In the genomic region with DNA sequence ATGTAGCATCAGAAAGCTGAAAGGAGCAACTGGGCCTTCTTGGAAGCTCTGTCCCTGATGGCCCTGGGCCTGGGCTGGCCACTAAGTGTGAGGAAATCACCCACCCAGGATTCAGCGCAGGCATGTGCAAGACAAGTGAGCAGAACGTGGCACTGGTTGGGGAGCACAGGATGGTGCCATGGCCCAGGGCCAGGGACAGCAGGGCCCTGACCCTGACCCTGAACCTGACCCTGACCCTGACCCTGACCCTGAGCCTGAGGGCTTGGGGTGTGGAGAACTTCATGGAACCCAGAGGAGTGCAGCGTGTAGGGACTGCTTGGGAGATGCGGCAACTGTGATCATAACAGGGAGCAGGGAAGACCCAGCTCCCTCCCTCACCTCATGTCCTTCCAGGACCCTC, we compare ENCODE assay signal across 17 cellular contexts. TPM values are rescaled to one million over a fixed set of nuclear protein-coding genes. Genes with fewer than 3 reads are reported as not detected.
DNase-seq lines count a peak whose midpoint lies in the region; ATAC-seq and TF ChIP-seq lines count a peak whose summit lies in the region.
"Had no signal": no experiment of that assay in that cellular context is flagged by ENCODE, and none has a peak within 500 bp of the region (broad histone marks: within the 10 kb centered on the region; RNA-seq: fewer than 3 reads in every experiment).

No MANE protein-coding gene starts in this region.

- WGBS in liver, result 48% methylated on average over 4 of the region's 4 CpGs

- H3K9ac ChIP-seq in liver (ENCODE audit: low read depth in 1 of 2, low read length in 2 of 2), result no peak overlapping the region
- H3K9ac ChIP-seq: BLaER1 had no signal

- H3K4me1 ChIP-seq in liver (ENCODE audit: control insufficient read depth in 4 of 4, insufficient read depth in 4 of 4, low read length in 3 of 4) (peaks cover 12 to 65% (median 38%) of the 10 kb centered on the region in 4 donors), mucosa of descending colon (ENCODE audit: low read depth) (peaks cover under 1% of the 10 kb centered on the region)
- H3K4me1 ChIP-seq: BLaER1 had no signal

- H3K36me3 Mint-ChIP-seq in natural killer cell treated with Interleukin-12 subunit alpha and Interleukin-12 subunit beta and Interleukin-15 and Interleukin-18, amount 100 ng/mL, for 72 hours, result no peaks in the 10 kb centered on the region
- H3K36me3 Mint-ChIP-seq in natural killer cell, result no peaks in the 10 kb centered on the region
- no peaks in the 10 kb centered on the region for H3K36me3 Mint-ChIP-seq in stimulated activated effector memory CD8-positive, alpha-beta T cell treated with anti-CD3 and anti-CD28 coated beads, Interleukin-12 subunit alpha, Interleukin-12 subunit beta, amount 100 ng/mL, for 72 hours
- H3K36me3 Mint-ChIP-seq in glutamatergic neuron (ENCODE audit: unreplicated experiment), result peaks cover 10% of the 10 kb centered on the region
- H3K36me3 Mint-ChIP-seq: CD14-positive monocyte; CD4-positive, alpha-beta memory T cell had no signal

- intact Hi-C loops in natural killer cell (cut with micrococcal nuclease), result no loop called here
- intact Hi-C loops in mucosa of descending colon (cut with DNase I, micrococcal nuclease), result no loop called here

- DNase-seq in natural killer cell treated with Interleukin-12 subunit alpha and Interleukin-12 subunit beta and Interleukin-15 and Interleukin-18, amount 100 ng/mL, for 72 hours (ENCODE audit: low spot score), result no peak
- DNase-seq in natural killer cell, result no peak
- no peak for DNase-seq in stimulated activated effector memory CD8-positive, alpha-beta T cell treated with anti-CD3 and anti-CD28 coated beads, Interleukin-12 subunit alpha, Interleukin-12 subunit beta, amount 100 ng/mL, for 72 hours (ENCODE audit: low spot score in 2 of 2)
- no peak for DNase-seq in HCEC 1CT
- no peak for DNase-seq in glutamatergic neuron
- DNase-seq in mucosa of descending colon, result no peak
- DNase-seq: 8988T; CD4-positive, alpha-beta memory T cell; DMS153; DMS79; GF-D8; GOT3; H7 had no signal

- peaks cover 0 to 2% (median 0%) of the 10 kb centered on the region in 4 donors for H3K36me3 ChIP-seq in liver (ENCODE audit: control insufficient read depth in 4 of 4, insufficient read depth in 3 of 4, low read depth in 1 of 4, low read length in 3 of 4)
- H3K36me3 ChIP-seq in mucosa of descending colon (ENCODE audit: low read depth), result no peaks in the 10 kb centered on the region
- H3K36me3 ChIP-seq: BLaER1 had no signal

- peaks cover 21 to 36% of the 10 kb centered on the region in 2 donors for H3K27me3 Mint-ChIP-seq in natural killer cell treated with Interleukin-12 subunit alpha and Interleukin-12 subunit beta and Interleukin-15 and Interleukin-18, amount 100 ng/mL, for 72 hours
- peaks cover 25 to 32% of the 10 kb centered on the region in 2 donors for H3K27me3 Mint-ChIP-seq in natural killer cell (ENCODE audit: low read depth in 2 of 2)
- peaks cover 11% of the 10 kb centered on the region for H3K27me3 Mint-ChIP-seq in glutamatergic neuron (ENCODE audit: unreplicated experiment)

- no peaks in the 10 kb centered on the region for H3K4me1 Mint-ChIP-seq in natural killer cell treated with Interleukin-12 subunit alpha and Interleukin-12 subunit beta and Interleukin-15 and Interleukin-18, amount 100 ng/mL, for 72 hours (ENCODE audit: low read depth in 2 of 2)
- H3K4me1 Mint-ChIP-seq in natural killer cell, result peaks cover 0 to 5% of the 10 kb centered on the region in 2 donors
- H3K4me1 Mint-ChIP-seq in stimulated activated effector memory CD8-positive, alpha-beta T cell treated with anti-CD3 and anti-CD28 coated beads, Interleukin-12 subunit alpha, Interleukin-12 subunit beta, amount 100 ng/mL, for 72 hours, result peaks cover 1% of the 10 kb centered on the region
- peaks cover 2% of the 10 kb centered on the region for H3K4me1 Mint-ChIP-seq in glutamatergic neuron (ENCODE audit: low read depth, unreplicated experiment)
- H3K4me1 Mint-ChIP-seq: CD14-positive monocyte had no signal

- H3K9me3 Mint-ChIP-seq in natural killer cell treated with Interleukin-12 subunit alpha and Interleukin-12 subunit beta and Interleukin-15 and Interleukin-18, amount 100 ng/mL, for 72 hours, result no peaks in the 10 kb centered on the region
- H3K9me3 Mint-ChIP-seq in natural killer cell (no peaks in the 10 kb centered on the region), glutamatergic neuron (ENCODE audit: unreplicated experiment) (peaks cover 7% of the 10 kb centered on the region)
- no peaks in the 10 kb centered on the region for H3K9me3 Mint-ChIP-seq in stimulated activated effector memory CD8-positive, alpha-beta T cell treated with anti-CD3 and anti-CD28 coated beads, Interleukin-12 subunit alpha, Interleukin-12 subunit beta, amount 100 ng/mL, for 72 hours

- H3K9me3 ChIP-seq in liver (ENCODE audit: control insufficient read depth in 4 of 4, low read length in 3 of 4), result no peaks in the 10 kb centered on the region
- no peaks in the 10 kb centered on the region for H3K9me3 ChIP-seq in mucosa of descending colon
- H3K9me3 ChIP-seq: BLaER1 had no signal

- no peak overlapping the region for H3K4me3 Mint-ChIP-seq in natural killer cell treated with Interleukin-12 subunit alpha and Interleukin-12 subunit beta and Interleukin-15 and Interleukin-18, amount 100 ng/mL, for 72 hours
- H3K4me3 Mint-ChIP-seq in natural killer cell, result no peak overlapping the region
- no peak overlapping the region for H3K4me3 Mint-ChIP-seq in stimulated activated effector memory CD8-positive, alpha-beta T cell treated with anti-CD3 and anti-CD28 coated beads, Interleukin-12 subunit alpha, Interleukin-12 subunit beta, amount 100 ng/mL, for 72 hours
- H3K4me3 Mint-ChIP-seq in glutamatergic neuron (ENCODE audit: unreplicated experiment), result no peak overlapping the region
- H3K4me3 Mint-ChIP-seq: CD14-positive monocyte; CD4-positive, alpha-beta memory T cell had no signal

- no peak overlapping the region for H3K27ac Mint-ChIP-seq in natural killer cell treated with Interleukin-12 subunit alpha and Interleukin-12 subunit beta and Interleukin-15 and Interleukin-18, amount 100 ng/mL, for 72 hours
- H3K27ac Mint-ChIP-seq in natural killer cell, result no peak overlapping the region
- no peak overlapping the region for H3K27ac Mint-ChIP-seq in stimulated activated effector memory CD8-positive, alpha-beta T cell treated with anti-CD3 and anti-CD28 coated beads, Interleukin-12 subunit alpha, Interleukin-12 subunit beta, amount 100 ng/mL, for 72 hours
- no peak overlapping the region for H3K27ac Mint-ChIP-seq in glutamatergic neuron (ENCODE audit: unreplicated experiment)
- H3K27ac Mint-ChIP-seq: CD14-positive monocyte; CD4-positive, alpha-beta memory T cell had no signal

- H3K4me3 ChIP-seq in liver (ENCODE audit: low read depth in 1 of 3, low read length in 3 of 3) (no peak overlapping the region), mucosa of descending colon (no peak overlapping the region)
- H3K4me3 ChIP-seq: BLaER1 had no signal

- peak overlapping the region; percentile 92 to 97 for H3K27ac ChIP-seq in liver (ENCODE audit: low read depth in 1 of 2, low read length in 2 of 2)
- H3K27ac ChIP-seq: BLaER1 had no signal

- no peak for TF ChIP-seq RAD21 in liver (IDR thresholded peaks at IDR 0.05)

- no peaks in the 10 kb centered on the region for H3K27me3 ChIP-seq in liver (ENCODE audit: control insufficient read depth in 4 of 4, insufficient read depth in 4 of 4, low read length in 3 of 4)
- H3K27me3 ChIP-seq: BLaER1 had no signal

- TF ChIP-seq CTCF in natural killer cell (IDR thresholded peaks at IDR 0.05) (no peak), liver (IDR thresholded peaks at IDR 0.05; ENCODE audit: low read depth, low read length, missing input control) (no peak), glutamatergic neuron (IDR thresholded peaks at IDR 0.05; ENCODE audit: partially characterized antibody, unreplicated experiment) (no peak), mucosa of descending colon (IDR thresholded peaks at IDR 0.05) (no peak)

- peak; percentile 34 to 54 for ATAC-seq in natural killer cell treated with Interleukin-12 subunit alpha and Interleukin-12 subunit beta and Interleukin-15 and Interleukin-18, amount 100 ng/mL, for 72 hours
- no peak for ATAC-seq in natural killer cell
- peak; percentile 29 for ATAC-seq in stimulated activated effector memory CD8-positive, alpha-beta T cell treated with anti-CD3 and anti-CD28 coated beads, Interleukin-12 subunit alpha, Interleukin-12 subunit beta, amount 100 ng/mL, for 72 hours
- ATAC-seq in mucosa of descending colon, result no peak

TF ChIP-seq in liver, 16 proteins besides CTCF, POLR2A, EP300 and RAD21 (continues in another document):
- TF ChIP-seq, protein P1, sequence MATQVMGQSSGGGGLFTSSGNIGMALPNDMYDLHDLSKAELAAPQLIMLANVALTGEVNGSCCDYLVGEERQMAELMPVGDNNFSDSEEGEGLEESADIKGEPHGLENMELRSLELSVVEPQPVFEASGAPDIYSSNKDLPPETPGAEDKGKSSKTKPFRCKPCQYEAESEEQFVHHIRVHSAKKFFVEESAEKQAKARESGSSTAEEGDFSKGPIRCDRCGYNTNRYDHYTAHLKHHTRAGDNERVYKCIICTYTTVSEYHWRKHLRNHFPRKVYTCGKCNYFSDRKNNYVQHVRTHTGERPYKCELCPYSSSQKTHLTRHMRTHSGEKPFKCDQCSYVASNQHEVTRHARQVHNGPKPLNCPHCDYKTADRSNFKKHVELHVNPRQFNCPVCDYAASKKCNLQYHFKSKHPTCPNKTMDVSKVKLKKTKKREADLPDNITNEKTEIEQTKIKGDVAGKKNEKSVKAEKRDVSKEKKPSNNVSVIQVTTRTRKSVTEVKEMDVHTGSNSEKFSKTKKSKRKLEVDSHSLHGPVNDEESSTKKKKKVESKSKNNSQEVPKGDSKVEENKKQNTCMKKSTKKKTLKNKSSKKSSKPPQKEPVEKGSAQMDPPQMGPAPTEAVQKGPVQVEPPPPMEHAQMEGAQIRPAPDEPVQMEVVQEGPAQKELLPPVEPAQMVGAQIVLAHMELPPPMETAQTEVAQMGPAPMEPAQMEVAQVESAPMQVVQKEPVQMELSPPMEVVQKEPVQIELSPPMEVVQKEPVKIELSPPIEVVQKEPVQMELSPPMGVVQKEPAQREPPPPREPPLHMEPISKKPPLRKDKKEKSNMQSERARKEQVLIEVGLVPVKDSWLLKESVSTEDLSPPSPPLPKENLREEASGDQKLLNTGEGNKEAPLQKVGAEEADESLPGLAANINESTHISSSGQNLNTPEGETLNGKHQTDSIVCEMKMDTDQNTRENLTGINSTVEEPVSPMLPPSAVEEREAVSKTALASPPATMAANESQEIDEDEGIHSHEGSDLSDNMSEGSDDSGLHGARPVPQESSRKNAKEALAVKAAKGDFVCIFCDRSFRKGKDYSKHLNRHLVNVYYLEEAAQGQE (IDR thresholded peaks at IDR 0.05), result no peak
- TF ChIP-seq MAX (IDR thresholded peaks at IDR 0.05) (peak; percentile 79), FOXA2 (IDR thresholded peaks at IDR 0.05) (no peak)

RNA-seq across cellular contexts. Expression of gene ALDH1L1, which starts 5.9 kb away (rescaled TPM):
- not detected for total RNA-seq in natural killer cell treated with Interleukin-12 subunit alpha and Interleukin-12 subunit beta and Interleukin-15 and Interleukin-18, amount 100 ng/mL, for 72 hours
- not detected for total RNA-seq in natural killer cell
- 100 to 1,000 TPM in 1 of 2 donors, 10 to 100 TPM in 1; 46.7 to 189 TPM for total RNA-seq in liver
- polyA plus RNA-seq in liver, result 100 to 1,000 TPM; 105 to 234 TPM
- total RNA-seq in glutamatergic neuron (ENCODE audit: unreplicated experiment), result not detected
- 10 to 100 TPM; 14.3 to 27.4 (median 15.0) TPM for total RNA-seq in mucosa of descending colon
- total RNA-seq: CD4-positive, alpha-beta memory T cell had no signal
- polyA plus RNA-seq: AG04450; CD14-positive monocyte; CD4-positive, alpha-beta memory T cell had no signal

Comparison
In these comparisons a context has a peak if more than half of its experiments do, and no peak if none do; other contexts are left out.
1. ATAC-seq: peak in natural killer cell treated with Interleukin-12 subunit alpha and Interleukin-12 subunit beta and Interleukin-15 and Interleukin-18, amount 100 ng/mL, for 72 hours (2 of 2) and stimulated activated effector memory CD8-positive, alpha-beta T cell treated with anti-CD3 and anti-CD28 coated beads, Interleukin-12 subunit alpha, Interleukin-12 subunit beta, amount 100 ng/mL, for 72 hours (single experiment); none in natural killer cell (0 of 3) and mucosa of descending colon (single experiment).
2. RNA of gene ALDH1L1, which starts 5.9 kb away (total RNA-seq): 46.7 to 189 TPM in liver and 14.3 to 27.4 TPM in mucosa of descending colon; not detected in natural killer cell treated with Interleukin-12 subunit alpha and Interleukin-12 subunit beta and Interleukin-15 and Interleukin-18, amount 100 ng/mL, for 72 hours, not detected in glutamatergic neuron (single experiment) and not detected in natural killer cell; every median in the first group is over 10 times any median in the second.